ENCODE assay signal across 19 cellular contexts in the genomic region with DNA sequence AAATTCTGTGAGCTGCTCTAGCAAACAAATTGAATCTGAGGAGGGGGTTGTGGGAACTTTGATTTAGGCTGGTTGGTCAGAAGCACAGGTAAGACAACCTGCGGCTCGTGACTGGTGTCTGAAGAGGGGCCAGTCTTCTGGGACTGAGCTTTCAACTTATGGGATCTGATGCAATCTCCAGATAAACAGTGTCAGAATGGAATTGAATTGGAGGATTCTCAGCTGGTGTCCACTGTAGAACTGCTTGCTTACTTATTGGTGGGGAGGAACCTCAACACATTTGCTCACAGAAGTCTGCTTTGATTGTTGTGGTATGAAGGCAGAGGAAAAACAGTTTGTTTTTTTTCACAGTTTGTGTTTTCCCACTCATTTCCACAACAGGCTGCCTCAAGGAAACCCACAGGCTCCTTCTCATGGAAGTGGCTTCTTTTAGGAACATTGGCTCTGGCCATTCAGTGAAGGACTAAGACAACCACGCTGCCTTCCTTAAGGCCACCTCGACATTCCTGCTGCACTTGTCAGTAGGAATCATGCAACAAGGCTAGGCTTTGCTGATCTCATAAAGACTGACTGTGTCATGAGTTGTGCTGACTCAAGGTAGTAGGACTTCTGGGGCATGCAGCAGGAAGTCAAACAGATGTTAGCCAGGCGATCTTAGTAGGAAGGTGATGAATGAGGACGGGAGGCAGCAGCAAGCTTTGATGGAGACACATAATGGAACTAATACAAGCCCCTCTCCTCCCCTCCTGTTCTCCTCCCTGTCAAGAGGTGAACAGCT.
A peak's percentile ranks its signal among the peaks of the same experiment; 100 is the strongest.
DNase-seq lines count a peak whose midpoint lies in the region; ATAC-seq and TF ChIP-seq lines count a peak whose summit lies in the region.
"Had no signal": no experiment of that assay in that cellular context is flagged by ENCODE, and none has a peak within 500 bp of the region (broad histone marks: within the 10 kb centered on the region; RNA-seq: fewer than 3 reads in every experiment).

No MANE protein-coding gene starts in this region.

- no peak overlapping the region for H3K9ac ChIP-seq in adipocyte (ENCODE audit: low read length)

- H3K9me3 ChIP-seq in A673 (ENCODE audit: low read depth, low read length, poor library complexity, severe bottlenecking): no peaks in the 10 kb centered on the region
- no peaks in the 10 kb centered on the region for H3K9me3 ChIP-seq in adipocyte (ENCODE audit: control insufficient read depth, low read length)
- H3K9me3 ChIP-seq: lower lobe of right lung, Peyer's patch, spleen, upper lobe of right lung had no signal

- ATAC-seq in GM21723 (IDR thresholded peaks at IDR 0.05; ENCODE audit: unreplicated experiment) (no peak), HG03469 (IDR thresholded peaks at IDR 0.05; ENCODE audit: unreplicated experiment) (no peak)
- ATAC-seq: activated CD8-positive, alpha-beta memory T cell treated with anti-CD3 and anti-CD28 coated beads, Interleukin-2, amount 10 ng/mL, durations not matched to agents 7 days and 5 days; heart left ventricle; lower lobe of right lung; upper lobe of right lung had no signal

- WGBS in lower leg skin, 2 donors: 61 to 67% methylated on average over 6 of the region's 6 CpGs

- no peaks in the 10 kb centered on the region for H3K36me3 ChIP-seq in A673 (ENCODE audit: insufficient read depth, low read length, poor library complexity, severe bottlenecking)
- H3K36me3 ChIP-seq in adipocyte (ENCODE audit: control insufficient read depth, insufficient read depth, low read length, severe bottlenecking): no peaks in the 10 kb centered on the region
- H3K36me3 ChIP-seq: heart left ventricle, lower lobe of right lung, Peyer's patch, spleen, upper lobe of right lung had no signal

- BruUV-seq in A673 (replicated peaks; lab: Mats Ljungman, UMichigan): no TSS peak

- peak overlapping the region; percentile 89 for H3K27ac Mint-ChIP-seq in HFFc6
- H3K27ac Mint-ChIP-seq: activated CD8-positive, alpha-beta memory T cell treated with anti-CD3 and anti-CD28 coated beads, Interleukin-2, amount 10 ng/mL, durations not matched to agents 7 days and 5 days; activated naive CD8-positive, alpha-beta T cell treated with anti-CD3 and anti-CD28 coated beads for 36 hours had no signal

- DNase-seq in A673 (ENCODE audit: low spot score): peak; percentile 4
- DNase-seq in HFFc6: peak; percentile 96
- DNase-seq in adipocyte (ENCODE audit: low read depth): peak; percentile 21
- DNase-seq in glomerular visceral epithelial cell (ENCODE audit: extremely low spot score): peak; percentile 28
- no peak for DNase-seq in lower leg skin (ENCODE audit: low spot score in 2 of 2)
- DNase-seq in stimulated activated CD4-positive, alpha-beta T cell treated with anti-CD3 and anti-CD28 coated beads, Interleukin-12 subunit alpha, Interleukin-12 subunit beta, amount 100 ng/mL, for 4 hours: no peak
- DNase-seq: activated CD8-positive, alpha-beta memory T cell treated with anti-CD3 and anti-CD28 coated beads, Interleukin-2, amount 10 ng/mL, durations not matched to agents 7 days and 5 days; activated naive CD8-positive, alpha-beta T cell treated with anti-CD3 and anti-CD28 coated beads for 36 hours; AML-193; dermis blood vessel endothelial cell; DND-41; heart left ventricle; lower lobe of right lung; NCI-H2171 treated with DMSO at 0.1 percent for 48 hours; Peyer's patch; spleen; upper lobe of right lung had no signal

- intact Hi-C loops in A673 (cut with micrococcal nuclease; ENCODE audit: unreplicated experiment) (no loop called here), lower leg skin (cut with DNase I; ENCODE audit: low total_unique reads) (no loop called here)

- peak overlapping the region; percentile 63 for H3K4me3 Mint-ChIP-seq in HFFc6
- H3K4me3 Mint-ChIP-seq: activated CD8-positive, alpha-beta memory T cell treated with anti-CD3 and anti-CD28 coated beads, Interleukin-2, amount 10 ng/mL, durations not matched to agents 7 days and 5 days; activated naive CD8-positive, alpha-beta T cell treated with anti-CD3 and anti-CD28 coated beads for 36 hours had no signal

- CTCF ChIA-PET in A673 (lab: Charles Lee): no interaction called here

- H3K27me3 ChIP-seq in A673 (replicated peaks; ENCODE audit: insufficient read depth, low read depth, low read length, poor library complexity) (no peaks in the 10 kb centered on the region), adipocyte (replicated peaks; ENCODE audit: control insufficient read depth, insufficient read depth, low read length) (no peaks in the 10 kb centered on the region)
- H3K27me3 ChIP-seq: heart left ventricle, Peyer's patch had no signal

- no peaks in the 10 kb centered on the region for H3K4me1 ChIP-seq in A673 (ENCODE audit: insufficient read depth, low read length, poor library complexity, severe bottlenecking)
- peaks cover 18% of the 10 kb centered on the region for H3K4me1 ChIP-seq in adipocyte (ENCODE audit: control insufficient read depth, insufficient read depth, low read length)
- H3K4me1 ChIP-seq: lower lobe of right lung, Peyer's patch, spleen, upper lobe of right lung had no signal

- no peaks in the 10 kb centered on the region for H3K9me3 Mint-ChIP-seq in HFFc6

- peaks cover 51% of the 10 kb centered on the region for H3K4me1 Mint-ChIP-seq in HFFc6 (ENCODE audit: low read depth)
- H3K4me1 Mint-ChIP-seq: activated CD8-positive, alpha-beta memory T cell treated with anti-CD3 and anti-CD28 coated beads, Interleukin-2, amount 10 ng/mL, durations not matched to agents 7 days and 5 days; activated naive CD8-positive, alpha-beta T cell treated with anti-CD3 and anti-CD28 coated beads for 36 hours had no signal

- no peaks in the 10 kb centered on the region for H3K36me3 Mint-ChIP-seq in HFFc6 (ENCODE audit: low read depth)
- H3K36me3 Mint-ChIP-seq: activated CD8-positive, alpha-beta memory T cell treated with anti-CD3 and anti-CD28 coated beads, Interleukin-2, amount 10 ng/mL, durations not matched to agents 7 days and 5 days; activated naive CD8-positive, alpha-beta T cell treated with anti-CD3 and anti-CD28 coated beads for 36 hours had no signal

- no peak overlapping the region for H3K27ac ChIP-seq in A673 (ENCODE audit: low read depth, low read length, poor library complexity, severe bottlenecking)
- H3K27ac ChIP-seq: heart left ventricle, lower lobe of right lung, Peyer's patch, spleen, upper lobe of right lung had no signal

- TF ChIP-seq POLR2A in lower leg skin (IDR thresholded peaks at IDR 0.05): no peak

- no peaks in the 10 kb centered on the region; the same call in 1 of the 2 replicates for H3K27me3 Mint-ChIP-seq in HFFc6 (ENCODE audit: insufficient read depth)

- H3K4me3 ChIP-seq in A673 (ENCODE audit: low read depth, low read length, poor library complexity, severe bottlenecking): no peak overlapping the region
- H3K4me3 ChIP-seq in adipocyte (ENCODE audit: low read length): no peak overlapping the region
- no peak overlapping the region for H3K4me3 ChIP-seq in lower leg skin (ENCODE audit: low read depth, poor library complexity, severe bottlenecking)
- H3K4me3 ChIP-seq: heart left ventricle, lower lobe of right lung, Peyer's patch, spleen, upper lobe of right lung had no signal

- POLR2A ChIA-PET in A673 (lab: Charles Lee; ENCODE audit: low non-redundant PET): no interaction called here

- TF ChIP-seq CTCF in A673 (conservative IDR thresholded peaks at IDR 0.05; ENCODE audit: low read depth, low read length) (no peak), HFFc6 (IDR thresholded peaks at IDR 0.05) (no peak), lower leg skin (IDR thresholded peaks at IDR 0.05) (no peak)

Comparison
In these comparisons a context has a peak if more than half of its experiments do, and no peak if none do; other contexts are left out.
1. DNase-seq: peak in A673 (single experiment), HFFc6 (single experiment), adipocyte (single experiment) and glomerular visceral epithelial cell (single experiment); none in lower leg skin (0 of 2) and stimulated activated CD4-positive, alpha-beta T cell treated with anti-CD3 and anti-CD28 coated beads, Interleukin-12 subunit alpha, Interleukin-12 subunit beta, amount 100 ng/mL, for 4 hours (single experiment).